In genomic region chr15:51787130-51787529, GRCh38 we compare ENCODE assay signal across 8 cellular contexts. TPM values are rescaled to one million over a fixed set of nuclear protein-coding genes. Genes with fewer than 3 reads are reported as not detected.
DNase-seq lines count a peak whose midpoint lies in the region; TF ChIP-seq lines count a peak whose summit lies in the region.
"Not testable (repeated sequence)": the region's sequence is repeated elsewhere in the genome, so short reads cannot be mapped to it uniquely, and the experiment has no call there.

No MANE protein-coding gene starts in this region.

- H3K79me2 ChIP-seq in neural progenitor cell (ENCODE audit: low read depth) = not testable (repeated sequence)

- not testable (repeated sequence) for H3K9me3 Mint-ChIP-seq in neural progenitor cell

- not testable (repeated sequence) for H3K36me3 Mint-ChIP-seq in neural progenitor cell

- H3K9ac ChIP-seq in neural progenitor cell = not testable (repeated sequence)

- peak overlapping the region; percentile 61 for H3K4me2 ChIP-seq in neural progenitor cell

- H3K4me1 Mint-ChIP-seq in neural progenitor cell = not testable (repeated sequence)

- not testable (repeated sequence) for H3F3A ChIP-seq in neural progenitor cell (ENCODE audit: low read depth)

- H3K27ac Mint-ChIP-seq in neural progenitor cell = not testable (repeated sequence)

- not testable (repeated sequence) for H3K4me3 Mint-ChIP-seq in neural progenitor cell

- not testable (repeated sequence) for H3K9me3 ChIP-seq in SJSA1 (replicated peaks); iPS DF 6.9 (ENCODE audit: control insufficient read depth, insufficient read depth, low read length); neural progenitor cell (ENCODE audit: low read depth)

- H4K20me1 ChIP-seq in neural progenitor cell (ENCODE audit: low read depth) = not testable (repeated sequence)

- no CpG with 5 or more reads among the region's 11 CpGs for WGBS in iPS DF 6.9 (ENCODE audit: insufficient coverage, insufficient read length)

- H3K27me3 Mint-ChIP-seq in neural progenitor cell (ENCODE audit: insufficient read depth, low read depth) = not testable (repeated sequence)

- H3K36me3 ChIP-seq in SJSA1; iPS DF 6.9 (ENCODE audit: control insufficient read depth, insufficient read depth, low read length); neural progenitor cell: not testable (repeated sequence)

- not testable (repeated sequence) for TF ChIP-seq CTCF in neural progenitor cell (IDR thresholded peaks at IDR 0.05)

- DNase-seq in A172 (ENCODE audit: low spot score) (peak; percentile 40), ELF-1 (ENCODE audit: low read depth, low spot score) (peak; percentile 94), HT-29 (ENCODE audit: low spot score) (peak; percentile 91), NCI-H526 (lab: John Stamatoyannopoulos, UW) (peak; percentile 11 to 16), SJSA1 (ENCODE audit: low read depth in 1 of 2, low spot score in 2 of 2) (peak; percentile 19 to 70), ecto neural progenitor cell (ENCODE audit: low spot score) (peak; percentile 67), iPS DF 6.9 (ENCODE audit: low read depth, low spot score) (peak; percentile 13), neural progenitor cell (ENCODE audit: low spot score) (peak; percentile 76)

- not testable (repeated sequence) for H3K4me3 ChIP-seq in SJSA1; iPS DF 6.9 (ENCODE audit: low read length); neural progenitor cell

- peak overlapping the region; percentile 73 for H2AFZ ChIP-seq in neural progenitor cell (replicated peaks)

- H3K27me3 ChIP-seq in SJSA1 (replicated peaks); iPS DF 6.9 (ENCODE audit: control insufficient read depth, insufficient read depth, low read length); neural progenitor cell: not testable (repeated sequence)

- H3K27ac ChIP-seq in SJSA1; iPS DF 6.9 (ENCODE audit: low read length); neural progenitor cell: not testable (repeated sequence)

- not testable (repeated sequence) for H3K4me1 ChIP-seq in SJSA1 (replicated peaks); iPS DF 6.9 (ENCODE audit: control insufficient read depth, insufficient read depth, low read length); neural progenitor cell

RNA-seq across cellular contexts. Expression of gene TMOD2, which starts 35.7 kb away (rescaled TPM):
- 7.0 and 7.9 TPM in 2 replicates for total RNA-seq in A172 (2014; rRNA removed; shearing (Covaris generic))
- 0.08 and 0.46 TPM in 2 replicates for total RNA-seq in HT-29 (2014; rRNA removed; shearing (Covaris generic))
- 2.5 and 4.3 TPM in 2 replicates for total RNA-seq in SJSA1 (2014; rRNA removed; shearing (Covaris generic))
- 1.9 and 3.2 TPM in 2 replicates for total RNA-seq in neural progenitor cell (ENCODE audit: low replicate concordance)

RNA-seq across cellular contexts. Expression of gene TMOD3, which starts 42.3 kb away (rescaled TPM):
- 46.5 and 54.7 TPM in 2 replicates for total RNA-seq in A172 (2014; rRNA removed; shearing (Covaris generic))
- total RNA-seq in HT-29 (2014; rRNA removed; shearing (Covaris generic)) = 19.9 and 20.5 TPM in 2 replicates
- total RNA-seq in SJSA1 (2014; rRNA removed; shearing (Covaris generic)) = 41.1 and 71.4 TPM in 2 replicates
- 17.6 and 37.4 TPM in 2 replicates for total RNA-seq in neural progenitor cell (ENCODE audit: low replicate concordance)

RNA-seq across cellular contexts. Expression of gene LYSMD2, which starts 49.7 kb away (rescaled TPM):
- 25.9 and 27.3 TPM in 2 replicates for total RNA-seq in A172 (2014; rRNA removed; shearing (Covaris generic))
- total RNA-seq in HT-29 (2014; rRNA removed; shearing (Covaris generic)) = 12.0 and 13.2 TPM in 2 replicates
- 11.2 and 11.5 TPM in 2 replicates for total RNA-seq in SJSA1 (2014; rRNA removed; shearing (Covaris generic))
- 0.15 TPM in 1 of 2 replicates, not detected in the other for total RNA-seq in neural progenitor cell (ENCODE audit: low replicate concordance)

Comparison
In these comparisons a context has a peak if more than half of its experiments do, and no peak if none do; other contexts are left out.
1. DNase-seq: peak in every context shown above with its lines; median percentile 94 in ELF-1; 91 in HT-29; 76 in neural progenitor cell; 67 in ecto neural progenitor cell; 44 in SJSA1; 40 in A172; 14 in NCI-H526; 13 in iPS DF 6.9.
2. RNA of gene LYSMD2, which starts 49.7 kb away (total RNA-seq): 25.9 to 27.3 TPM in A172, 12.0 to 13.2 TPM in HT-29 and 11.2 to 11.5 TPM in SJSA1; 0.15 TPM in neural progenitor cell; every median in the first group is over 10 times any median in the second.